Comparison of ENCODE assay signal across 2 cellular contexts in the genomic region with DNA sequence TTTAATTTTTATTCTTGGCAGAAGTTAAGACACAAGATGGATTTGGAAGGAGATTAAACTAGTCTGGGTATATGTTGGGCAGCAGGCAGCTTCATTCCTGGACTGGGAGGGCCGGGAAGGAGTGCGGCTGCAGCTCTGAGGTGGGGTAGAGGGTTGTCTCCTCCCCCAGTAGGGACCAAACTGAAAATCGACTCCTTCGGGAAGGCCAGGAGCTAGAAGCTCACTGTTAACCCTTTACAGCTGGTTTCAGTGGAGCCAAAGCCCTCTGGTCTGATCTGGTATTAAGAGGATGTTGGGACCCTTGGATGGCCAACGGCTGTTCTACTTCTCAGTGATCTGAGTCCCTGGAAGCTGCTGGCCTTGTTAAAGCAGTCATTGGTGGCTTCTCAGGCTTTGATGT.
TF ChIP-seq lines count a peak whose summit lies in the region.

No MANE protein-coding gene starts in this region.

TF ChIP-seq in H1, 55 proteins besides CTCF, POLR2A, EP300 and RAD21:
- no peak for TF ChIP-seq CHD1 (IDR thresholded peaks at IDR 0.05; ENCODE audit: low read depth, low read length)
- no peak for TF ChIP-seq SIX5 (IDR thresholded peaks at IDR 0.05; ENCODE audit: low read depth, low read length)
- no peak for TF ChIP-seq CEBPB (IDR thresholded peaks at IDR 0.05; ENCODE audit: low read depth, low read length)
- TF ChIP-seq ATF3 (IDR thresholded peaks at IDR 0.05; ENCODE audit: insufficient read depth, low read depth, low read length), result no peak
- no peak for TF ChIP-seq RNF2 (IDR thresholded peaks at IDR 0.05; ENCODE audit: borderline replicate concordance, low read depth, low read length, missing control alignments, poor library complexity, severe bottlenecking)
- no peak for TF ChIP-seq HDAC6 (IDR thresholded peaks at IDR 0.05; ENCODE audit: low read depth, low read length)
- TF ChIP-seq ASH2L (IDR thresholded peaks at IDR 0.05; ENCODE audit: low read length), result no peak
- no peak for TF ChIP-seq GABPA (IDR thresholded peaks at IDR 0.05; ENCODE audit: borderline replicate concordance, insufficient read depth, low read length)
- TF ChIP-seq SIN3A (conservative IDR thresholded peaks at IDR 0.05 in 1 of 2, IDR thresholded peaks at IDR 0.05 in 1 of 2; ENCODE audit: low read depth in 1 of 2, low read length in 2 of 2), result no peak
- TF ChIP-seq SUZ12 (IDR thresholded peaks at IDR 0.05; ENCODE audit: low read length), result no peak
- no peak for TF ChIP-seq POU5F1 (IDR thresholded peaks at IDR 0.05; ENCODE audit: low read depth, low read length)
- no peak for TF ChIP-seq KDM1A (IDR thresholded peaks at IDR 0.05; ENCODE audit: borderline replicate concordance, low read length)

TF ChIP-seq in HEK293T, 16 proteins besides CTCF, POLR2A, EP300 and RAD21:
- TF ChIP-seq FOXM1 (IDR thresholded peaks at IDR 0.05; ENCODE audit: borderline replicate concordance), result no peak
- TF ChIP-seq SP1 (IDR thresholded peaks at IDR 0.05), result no peak
- TF ChIP-seq, protein P1, sequence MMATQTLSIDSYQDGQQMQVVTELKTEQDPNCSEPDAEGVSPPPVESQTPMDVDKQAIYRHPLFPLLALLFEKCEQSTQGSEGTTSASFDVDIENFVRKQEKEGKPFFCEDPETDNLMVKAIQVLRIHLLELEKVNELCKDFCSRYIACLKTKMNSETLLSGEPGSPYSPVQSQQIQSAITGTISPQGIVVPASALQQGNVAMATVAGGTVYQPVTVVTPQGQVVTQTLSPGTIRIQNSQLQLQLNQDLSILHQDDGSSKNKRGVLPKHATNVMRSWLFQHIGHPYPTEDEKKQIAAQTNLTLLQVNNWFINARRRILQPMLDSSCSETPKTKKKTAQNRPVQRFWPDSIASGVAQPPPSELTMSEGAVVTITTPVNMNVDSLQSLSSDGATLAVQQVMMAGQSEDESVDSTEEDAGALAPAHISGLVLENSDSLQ (IDR thresholded peaks at IDR 0.05), result no peak
- TF ChIP-seq BHLHE40 (IDR thresholded peaks at IDR 0.05; ENCODE audit: borderline replicate concordance), result no peak
- TF ChIP-seq ELF4 (IDR thresholded peaks at IDR 0.05), result no peak
